18 cellular contexts compared by ENCODE assay signal in the genomic region with DNA sequence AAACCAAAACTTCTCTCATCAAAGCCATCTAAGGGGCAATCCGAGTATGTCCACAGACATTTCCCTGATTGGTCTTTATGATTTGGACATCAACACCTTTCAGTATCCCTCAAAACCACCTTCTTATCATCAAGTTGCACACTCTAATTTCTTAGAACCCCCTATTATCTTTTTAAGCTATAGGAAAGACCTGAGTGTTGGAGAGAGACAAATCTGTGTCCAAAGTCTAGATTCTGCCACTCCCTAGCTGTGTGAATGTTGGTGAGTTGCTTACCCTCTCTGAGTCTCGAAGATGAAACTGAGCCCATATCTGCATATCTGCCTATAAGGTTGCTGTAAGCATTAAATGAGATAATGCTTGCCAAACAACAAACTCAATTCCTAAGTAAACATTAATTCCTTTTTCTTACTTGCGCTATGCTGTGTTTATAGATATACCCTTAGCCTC.
DNase-seq lines count a peak whose midpoint lies in the region; ATAC-seq and TF ChIP-seq lines count a peak whose summit lies in the region.
"Had no signal": no experiment of that assay in that cellular context is flagged by ENCODE, and none has a peak within 500 bp of the region (broad histone marks: within the 10 kb centered on the region; RNA-seq: fewer than 3 reads in every experiment).

No MANE protein-coding gene starts in this region.

- no peaks in the 10 kb centered on the region for H3K9me3 Mint-ChIP-seq in activated CD8-positive, alpha-beta memory T cell treated with anti-CD3 and anti-CD28 coated beads, Interleukin-2, amount 10 ng/mL, durations not matched to agents 7 days and 5 days (ENCODE audit: low read depth)
- no peaks in the 10 kb centered on the region for H3K9me3 Mint-ChIP-seq in CD8-positive, alpha-beta T cell
- H3K9me3 Mint-ChIP-seq in activated T-helper 17 cell treated with anti-CD3 and anti-CD28 coated beads, Interleukin-2, amount 50 U/mL, for 72 hours: no peaks in the 10 kb centered on the region
- no peaks in the 10 kb centered on the region for H3K9me3 Mint-ChIP-seq in stimulated activated effector memory CD8-positive, alpha-beta T cell treated with anti-CD3 and anti-CD28 coated beads, Interleukin-12 subunit alpha, Interleukin-12 subunit beta, amount 100 ng/mL, for 72 hours
- no peaks in the 10 kb centered on the region for H3K9me3 Mint-ChIP-seq in effector memory CD8-positive, alpha-beta T cell
- H3K9me3 Mint-ChIP-seq: IgD-negative memory B cell had no signal

- no peaks in the 10 kb centered on the region for H3K9me3 ChIP-seq in CD8-positive, alpha-beta T cell (ENCODE audit: low read length)

- ATAC-seq in activated CD8-positive, alpha-beta memory T cell treated with anti-CD3 and anti-CD28 coated beads, Interleukin-2, amount 10 ng/mL, durations not matched to agents 7 days and 5 days: no peak
- ATAC-seq in CD8-positive, alpha-beta T cell: no peak
- ATAC-seq in activated T-helper 17 cell treated with anti-CD3 and anti-CD28 coated beads, Interleukin-2, amount 50 U/mL, for 72 hours (replicated peaks): no peak
- no peak for ATAC-seq in stimulated activated effector memory CD8-positive, alpha-beta T cell treated with anti-CD3 and anti-CD28 coated beads, Interleukin-12 subunit alpha, Interleukin-12 subunit beta, amount 100 ng/mL, for 72 hours
- ATAC-seq in HG03439 (IDR thresholded peaks at IDR 0.05; ENCODE audit: unreplicated experiment): no peak
- ATAC-seq in effector memory CD8-positive, alpha-beta T cell (replicated peaks): no peak
- ATAC-seq: HCT116 had no signal

- no peak for TF ChIP-seq CTCF in CD8-positive, alpha-beta T cell (IDR thresholded peaks at IDR 0.05)

- H3K4me3 Mint-ChIP-seq in activated CD8-positive, alpha-beta memory T cell treated with anti-CD3 and anti-CD28 coated beads, Interleukin-2, amount 10 ng/mL, durations not matched to agents 7 days and 5 days: no peak overlapping the region
- H3K4me3 Mint-ChIP-seq in CD8-positive, alpha-beta T cell: no peak overlapping the region
- no peak overlapping the region for H3K4me3 Mint-ChIP-seq in activated T-helper 17 cell treated with anti-CD3 and anti-CD28 coated beads, Interleukin-2, amount 50 U/mL, for 72 hours
- H3K4me3 Mint-ChIP-seq in stimulated activated effector memory CD8-positive, alpha-beta T cell treated with anti-CD3 and anti-CD28 coated beads, Interleukin-12 subunit alpha, Interleukin-12 subunit beta, amount 100 ng/mL, for 72 hours: no peak overlapping the region
- no peak overlapping the region for H3K4me3 Mint-ChIP-seq in effector memory CD8-positive, alpha-beta T cell
- H3K4me3 Mint-ChIP-seq: IgD-negative memory B cell had no signal

- POLR2A ChIA-PET in CD8-positive, alpha-beta T cell (lab: Charles Lee): interaction anchor here (1.4 kb wide), 1 partner anchor 20 kb away, joined by 3 read pairs; no protein-coding TSS in a partner anchor

- no peak overlapping the region for H3K27ac ChIP-seq in CD8-positive, alpha-beta T cell (ENCODE audit: low read depth, low read length)
- H3K27ac ChIP-seq: C4-2B had no signal

- intact Hi-C loops in CD8-positive, alpha-beta T cell (cut with DNase I, micrococcal nuclease): no loop called here

- H3K4me1 Mint-ChIP-seq in activated CD8-positive, alpha-beta memory T cell treated with anti-CD3 and anti-CD28 coated beads, Interleukin-2, amount 10 ng/mL, durations not matched to agents 7 days and 5 days: no peaks in the 10 kb centered on the region
- peaks cover 9% of the 10 kb centered on the region for H3K4me1 Mint-ChIP-seq in CD8-positive, alpha-beta T cell (ENCODE audit: low read depth)
- H3K4me1 Mint-ChIP-seq in activated T-helper 17 cell treated with anti-CD3 and anti-CD28 coated beads, Interleukin-2, amount 50 U/mL, for 72 hours: peaks cover 7% of the 10 kb centered on the region
- H3K4me1 Mint-ChIP-seq in stimulated activated effector memory CD8-positive, alpha-beta T cell treated with anti-CD3 and anti-CD28 coated beads, Interleukin-12 subunit alpha, Interleukin-12 subunit beta, amount 100 ng/mL, for 72 hours: no peaks in the 10 kb centered on the region
- peaks cover 2 to 17% of the 10 kb centered on the region in 2 donors for H3K4me1 Mint-ChIP-seq in effector memory CD8-positive, alpha-beta T cell (ENCODE audit: low read depth in 2 of 2)

- CTCF ChIA-PET in activated CD8-positive, alpha-beta memory T cell treated with anti-CD3 and anti-CD28 coated beads, Interleukin-2, amount 10 ng/mL, durations not matched to agents 7 days and 5 days (lab: Charles Lee): interaction anchor here (0.8 kb wide), 1 partner anchor 14 kb away, joined by 4 read pairs; no protein-coding TSS in a partner anchor
- CTCF ChIA-PET in CD8-positive, alpha-beta T cell (lab: Charles Lee): no interaction called here

- no peaks in the 10 kb centered on the region for H3K27me3 Mint-ChIP-seq in activated CD8-positive, alpha-beta memory T cell treated with anti-CD3 and anti-CD28 coated beads, Interleukin-2, amount 10 ng/mL, durations not matched to agents 7 days and 5 days
- H3K27me3 Mint-ChIP-seq in CD8-positive, alpha-beta T cell (ENCODE audit: low read depth): no peaks in the 10 kb centered on the region
- no peaks in the 10 kb centered on the region for H3K27me3 Mint-ChIP-seq in activated T-helper 17 cell treated with anti-CD3 and anti-CD28 coated beads, Interleukin-2, amount 50 U/mL, for 72 hours
- H3K27me3 Mint-ChIP-seq in effector memory CD8-positive, alpha-beta T cell: no peaks in the 10 kb centered on the region
- H3K27me3 Mint-ChIP-seq: IgD-negative memory B cell had no signal

- H3K4me3 ChIP-seq in CD8-positive, alpha-beta T cell (ENCODE audit: low read depth, low read length): no peak overlapping the region

- H3K36me3 Mint-ChIP-seq in activated CD8-positive, alpha-beta memory T cell treated with anti-CD3 and anti-CD28 coated beads, Interleukin-2, amount 10 ng/mL, durations not matched to agents 7 days and 5 days: peaks cover 80% of the 10 kb centered on the region
- peaks cover 94% of the 10 kb centered on the region for H3K36me3 Mint-ChIP-seq in CD8-positive, alpha-beta T cell
- H3K36me3 Mint-ChIP-seq in activated T-helper 17 cell treated with anti-CD3 and anti-CD28 coated beads, Interleukin-2, amount 50 U/mL, for 72 hours (ENCODE audit: low read depth): peaks cover 100% of the 10 kb centered on the region
- H3K36me3 Mint-ChIP-seq in stimulated activated effector memory CD8-positive, alpha-beta T cell treated with anti-CD3 and anti-CD28 coated beads, Interleukin-12 subunit alpha, Interleukin-12 subunit beta, amount 100 ng/mL, for 72 hours: peaks cover 100% of the 10 kb centered on the region
- peaks cover 98% of the 10 kb centered on the region for H3K36me3 Mint-ChIP-seq in effector memory CD8-positive, alpha-beta T cell (ENCODE audit: insufficient read depth)

- no peak for DNase-seq in activated CD8-positive, alpha-beta memory T cell treated with anti-CD3 and anti-CD28 coated beads, Interleukin-2, amount 10 ng/mL, durations not matched to agents 7 days and 5 days
- DNase-seq in activated CD8-positive, alpha-beta memory T cell treated with anti-CD3 and anti-CD28 coated beads for 24 hours: no peak
- DNase-seq in CD8-positive, alpha-beta T cell: no peak
- no peak for DNase-seq in stimulated activated effector memory CD8-positive, alpha-beta T cell treated with anti-CD3 and anti-CD28 coated beads, Interleukin-12 subunit alpha, Interleukin-12 subunit beta, amount 100 ng/mL, for 72 hours (ENCODE audit: low spot score in 2 of 2)
- no peak for DNase-seq in effector memory CD8-positive, alpha-beta T cell
- DNase-seq: DMS79, Karpas-422, MV-4-11, NCI-H1105 treated with DMSO at 0.1 percent for 48 hours, NCI-H2029 treated with DMSO at 0.1 percent for 48 hours, NCI-H226, NCI-H510A treated with DMSO at 0.1 percent for 48 hours, NCI-H748 treated with DMSO at 0.1 percent for 48 hours had no signal

- peak overlapping the region; percentile 33 for H3K27ac Mint-ChIP-seq in activated CD8-positive, alpha-beta memory T cell treated with anti-CD3 and anti-CD28 coated beads, Interleukin-2, amount 10 ng/mL, durations not matched to agents 7 days and 5 days
- H3K27ac Mint-ChIP-seq in CD8-positive, alpha-beta T cell: peak overlapping the region; percentile 69
- peak overlapping the region; percentile 9 for H3K27ac Mint-ChIP-seq in activated T-helper 17 cell treated with anti-CD3 and anti-CD28 coated beads, Interleukin-2, amount 50 U/mL, for 72 hours
- peak overlapping the region; percentile 60 for H3K27ac Mint-ChIP-seq in stimulated activated effector memory CD8-positive, alpha-beta T cell treated with anti-CD3 and anti-CD28 coated beads, Interleukin-12 subunit alpha, Interleukin-12 subunit beta, amount 100 ng/mL, for 72 hours
- no peak overlapping the region for H3K27ac Mint-ChIP-seq in effector memory CD8-positive, alpha-beta T cell

- no peaks in the 10 kb centered on the region for H3K27me3 ChIP-seq in CD8-positive, alpha-beta T cell (ENCODE audit: insufficient read depth, low read length)

- H3K4me1 ChIP-seq in CD8-positive, alpha-beta T cell (ENCODE audit: insufficient read depth, low read length): no peaks in the 10 kb centered on the region

- H3K36me3 ChIP-seq in CD8-positive, alpha-beta T cell (ENCODE audit: insufficient read depth, low read length): peaks cover 84% of the 10 kb centered on the region

Comparison
In these comparisons a context has a peak if more than half of its experiments do, and no peak if none do; other contexts are left out.
1. H3K27ac Mint-ChIP-seq: peak in activated CD8-positive, alpha-beta memory T cell treated with anti-CD3 and anti-CD28 coated beads, Interleukin-2, amount 10 ng/mL, durations not matched to agents 7 days and 5 days (single experiment), CD8-positive, alpha-beta T cell (single experiment), activated T-helper 17 cell treated with anti-CD3 and anti-CD28 coated beads, Interleukin-2, amount 50 U/mL, for 72 hours (single experiment) and stimulated activated effector memory CD8-positive, alpha-beta T cell treated with anti-CD3 and anti-CD28 coated beads, Interleukin-12 subunit alpha, Interleukin-12 subunit beta, amount 100 ng/mL, for 72 hours (single experiment); none in effector memory CD8-positive, alpha-beta T cell (0 of 2).